8 cellular contexts compared by ENCODE assay signal in genomic region chr22:26658671-26659478, GRCh38. TPM values are rescaled to one million over a fixed set of nuclear protein-coding genes. Genes with fewer than 3 reads are reported as not detected.
A peak's percentile ranks its signal among the peaks of the same experiment; 100 is the strongest.
DNase-seq lines count a peak whose midpoint lies in the region; ATAC-seq and TF ChIP-seq lines count a peak whose summit lies in the region.

No MANE protein-coding gene starts in this region.

- no peaks in the 10 kb centered on the region for H3K36me3 ChIP-seq in right lobe of liver

- no peak overlapping the region for H3K27ac ChIP-seq in right lobe of liver

- no peak for TF ChIP-seq CTCF in right lobe of liver (IDR thresholded peaks at IDR 0.05)

- peak; percentile 84 for DNase-seq in GM04504 (ENCODE audit: low read depth)
- peak; percentile 85 for DNase-seq in NCI-H345 treated with DMSO at 0.1 percent for 48 hours (lab: John Stamatoyannopoulos, UW; ENCODE audit: unreplicated experiment)
- peak; percentile 16 for DNase-seq in cerebellar cortex (ENCODE audit: low spot score)
- peak in 1 of 3 donors; percentile 58 for DNase-seq in right lobe of liver
- peak; percentile 64 for DNase-seq in stimulated activated CD8-positive, alpha-beta memory T cell treated with anti-CD3 and anti-CD28 coated beads, Interleukin-12 subunit alpha, Interleukin-12 subunit beta, amount 100 ng/mL, for 1 hour (ENCODE audit: low read depth)

- peaks cover 9 to 25% of the 10 kb centered on the region in 2 donors for H3K27me3 ChIP-seq in right lobe of liver

- TF ChIP-seq POLR2A in right lobe of liver (IDR thresholded peaks at IDR 0.05): no peak

- WGBS in right lobe of liver (ENCODE audit: insufficient coverage, low coverage, low lambda C conversion rate, missing lambda C conversion rate): 8% methylated on average over 9 of the region's 27 CpGs

- peaks cover 0 to 5% (median 0%) of the 10 kb centered on the region in 4 donors for H3K4me1 ChIP-seq in right lobe of liver

- peak overlapping the region in 1 of 3 donors; percentile 20 for H3K4me3 ChIP-seq in right lobe of liver

- ATAC-seq in HG02938 (IDR thresholded peaks at IDR 0.05; ENCODE audit: unreplicated experiment) (peak; percentile 66), right lobe of liver (peak; percentile 38 to 75 (median 48)), GM19328 (IDR thresholded peaks at IDR 0.05; ENCODE audit: unreplicated experiment) (no peak)
- ATAC-seq in activated CD4-positive, CD25-positive, alpha-beta regulatory T cell treated with anti-CD3 and anti-CD28 coated beads, Interleukin-2, amount 50 U/mL, for 24 hours: peak; percentile 90 to 93

- no peaks in the 10 kb centered on the region for H3K9me3 ChIP-seq in right lobe of liver

- intact Hi-C loops in right lobe of liver (cut with DNase I): loop anchor here in 1 of 2 donors (10.0 kb wide), 1 partner anchor 284 kb away; no protein-coding TSS in a partner anchor

RNA-seq across cellular contexts. Expression of gene MIAT, which starts 1.5 kb away (rescaled TPM):
- 1 to 10 TPM in 1 of 6 experiments, under 1 TPM in 5; 0.19 to 3.2 (median 0.47) TPM for total RNA-seq in right lobe of liver

RNA-seq across cellular contexts. Expression of gene CRYBA4, which starts 37.1 kb away (rescaled TPM):
- not detected for total RNA-seq in right lobe of liver

RNA-seq across cellular contexts. Expression of gene CRYBB1, which starts 41.0 kb away (rescaled TPM):
- under 1 TPM in 2 of 6 experiments, not detected in 4; 0.53 to 0.59 TPM for total RNA-seq in right lobe of liver
